ENCODE assay signal across 1 cellular context in genomic region chr11:74057251-74058151, GRCh38.
TF ChIP-seq lines count a peak whose summit lies in the region.

No MANE protein-coding gene starts in this region.

TF ChIP-seq in HCT116, 20 proteins besides CTCF, POLR2A, EP300 and RAD21 (continued from another document):
- TF ChIP-seq ZBTB33 (IDR thresholded peaks at IDR 0.05; ENCODE audit: extremely low read depth, insufficient replicate concordance, low read length), result no peak
- no peak for TF ChIP-seq POLR2AphosphoS5 (IDR thresholded peaks at IDR 0.05; ENCODE audit: low read depth, low read length)
- TF ChIP-seq SP1 (IDR thresholded peaks at IDR 0.05; ENCODE audit: low read depth), result 0 out of 2 replicates have a peak, but pooled peaks have one; percentile 15
- TF ChIP-seq JUND (IDR thresholded peaks at IDR 0.05), result peak; percentile 40
- TF ChIP-seq EGR1 (IDR thresholded peaks at IDR 0.05; ENCODE audit: low read depth), result no peak
- TF ChIP-seq ZNF274 (IDR thresholded peaks at IDR 0.05; ENCODE audit: low read depth, low read length), result no peak
- TF ChIP-seq FOSL1 (IDR thresholded peaks at IDR 0.05; ENCODE audit: low read depth), result peak; percentile 59
